Comparison of ENCODE assay signal across 7 cellular contexts in the genomic region with DNA sequence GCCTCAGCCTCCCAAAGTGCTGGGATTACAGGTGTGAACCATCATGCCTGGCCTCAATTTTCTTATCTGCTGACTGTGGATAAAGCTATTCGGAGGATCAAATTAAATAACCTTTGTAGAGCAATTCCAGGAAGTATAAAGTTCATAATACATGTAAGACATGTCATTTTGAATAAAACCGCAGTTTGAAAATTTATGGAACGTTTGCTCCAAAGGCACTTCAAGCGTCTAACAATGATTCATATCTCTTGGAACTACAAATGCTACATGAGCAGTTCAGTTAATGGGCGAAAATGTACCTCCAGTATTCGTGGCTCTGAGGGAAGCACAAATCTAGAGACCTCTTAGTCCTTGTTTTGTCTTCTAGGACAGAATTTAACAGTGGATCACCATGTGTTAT.
"Had no signal": no experiment of that assay in that cellular context is flagged by ENCODE, and none has a peak within 500 bp of the region (broad histone marks: within the 10 kb centered on the region; RNA-seq: fewer than 3 reads in every experiment).

No MANE protein-coding gene starts in this region.

- H3K4me1 Mint-ChIP-seq: IgD-negative memory B cell had no signal

- H3K27ac Mint-ChIP-seq: HFFc6, IgD-negative memory B cell had no signal

- H3K36me3 Mint-ChIP-seq: IgD-negative memory B cell had no signal

- ATAC-seq: HCT116, HepG2 had no signal

- H3K27me3 Mint-ChIP-seq: IgD-negative memory B cell had no signal

- H3K4me3 Mint-ChIP-seq: HFFc6 had no signal

- DNase-seq: GM23248, GOT3, H7, HFFc6 had no signal
